Comparison of ENCODE assay signal across 10 cellular contexts in genomic region chr3:112499328-112499727, GRCh38. TPM values are rescaled to one million over a fixed set of nuclear protein-coding genes. Genes with fewer than 3 reads are reported as not detected.
DNase-seq lines count a peak whose midpoint lies in the region; ATAC-seq and TF ChIP-seq lines count a peak whose summit lies in the region.
"Had no signal": no experiment of that assay in that cellular context is flagged by ENCODE, and none has a peak within 500 bp of the region (broad histone marks: within the 10 kb centered on the region; RNA-seq: fewer than 3 reads in every experiment).

A gene with protein sequence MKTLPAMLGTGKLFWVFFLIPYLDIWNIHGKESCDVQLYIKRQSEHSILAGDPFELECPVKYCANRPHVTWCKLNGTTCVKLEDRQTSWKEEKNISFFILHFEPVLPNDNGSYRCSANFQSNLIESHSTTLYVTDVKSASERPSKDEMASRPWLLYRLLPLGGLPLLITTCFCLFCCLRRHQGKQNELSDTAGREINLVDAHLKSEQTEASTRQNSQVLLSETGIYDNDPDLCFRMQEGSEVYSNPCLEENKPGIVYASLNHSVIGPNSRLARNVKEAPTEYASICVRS (minus strand): TSS chr3:112499472. CDS start chr3:112499358, 114 bp downstream.

- peak within 1 kb of the TSS; percentile 57 to 91 for H3K27ac Mint-ChIP-seq in effector memory CD8-positive, alpha-beta T cell
- H3K27ac Mint-ChIP-seq in osteocyte (ENCODE audit: unreplicated experiment): no peak within 1 kb of the TSS

- no peak for TF ChIP-seq CTCF in osteocyte (IDR thresholded peaks at IDR 0.05)

- peak within 1 kb of the TSS; percentile 81 to 88 for H3K4me3 Mint-ChIP-seq in effector memory CD8-positive, alpha-beta T cell
- H3K4me3 Mint-ChIP-seq in osteocyte (ENCODE audit: unreplicated experiment): no peak within 1 kb of the TSS

- DNase-seq in effector memory CD8-positive, alpha-beta T cell: no peak
- no peak for DNase-seq in osteocyte (ENCODE audit: extremely low spot score, unreplicated experiment)
- DNase-seq in DMS153 (lab: John Stamatoyannopoulos, UW): no peak
- DNase-seq in NCI-H1105 treated with DMSO at 0.1 percent for 48 hours (lab: John Stamatoyannopoulos, UW): no peak
- DNase-seq in NCI-H128 (lab: John Stamatoyannopoulos, UW; ENCODE audit: unreplicated experiment): no peak
- DNase-seq: T1000 had no signal

- peak; percentile 48 for ATAC-seq in GM18508 (IDR thresholded peaks at IDR 0.05; ENCODE audit: insufficient read depth, unreplicated experiment)
- peak; percentile 67 for ATAC-seq in GM21381 (IDR thresholded peaks at IDR 0.05; ENCODE audit: unreplicated experiment)
- ATAC-seq in HG03460 (IDR thresholded peaks at IDR 0.05; ENCODE audit: unreplicated experiment): peak; percentile 63
- ATAC-seq in effector memory CD8-positive, alpha-beta T cell (replicated peaks): peak; percentile 69

- H3K4me1 Mint-ChIP-seq in effector memory CD8-positive, alpha-beta T cell (ENCODE audit: low read depth in 2 of 2): peaks cover 26 to 48% of the 10 kb centered on the region in 2 donors
- no peaks in the 10 kb centered on the region for H3K4me1 Mint-ChIP-seq in osteocyte (ENCODE audit: unreplicated experiment)

- H3K36me3 Mint-ChIP-seq in effector memory CD8-positive, alpha-beta T cell (ENCODE audit: insufficient read depth): peaks cover 13% of the 10 kb centered on the region
- H3K36me3 Mint-ChIP-seq in osteocyte (ENCODE audit: unreplicated experiment): no peaks in the 10 kb centered on the region

- H3K9me3 Mint-ChIP-seq in effector memory CD8-positive, alpha-beta T cell: no peaks in the 10 kb centered on the region
- no peaks in the 10 kb centered on the region for H3K9me3 Mint-ChIP-seq in osteocyte (ENCODE audit: unreplicated experiment)

- H3K27me3 Mint-ChIP-seq in effector memory CD8-positive, alpha-beta T cell: no peaks in the 10 kb centered on the region
- peaks cover 38% of the 10 kb centered on the region for H3K27me3 Mint-ChIP-seq in osteocyte (ENCODE audit: unreplicated experiment)

RNA-seq across cellular contexts. Expression of the gene that starts here (rescaled TPM):
- total RNA-seq in osteocyte: not detected in 2 replicates
- total RNA-seq: pulmonary artery endothelial cell had no signal
